In the genomic region with DNA sequence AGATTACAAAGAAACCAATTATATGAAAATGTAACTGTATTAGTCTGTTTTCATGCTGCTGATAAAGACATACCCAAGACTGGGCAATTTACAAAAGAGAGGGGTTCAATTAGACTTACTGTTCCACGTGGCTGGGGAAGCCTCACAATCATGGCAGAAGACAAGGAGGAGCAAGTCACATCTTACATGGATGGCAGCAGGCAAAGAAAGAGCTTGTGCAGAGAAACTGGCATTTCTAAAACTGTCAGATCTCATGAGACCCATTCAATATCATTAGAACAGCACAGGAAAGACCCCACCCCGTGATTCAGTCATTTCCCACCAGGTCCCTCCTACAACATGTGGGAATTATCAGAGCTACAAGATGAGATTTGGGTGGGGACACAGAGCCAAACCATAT, we compare ENCODE assay signal across 4 cellular contexts. TPM values are rescaled to one million over a fixed set of nuclear protein-coding genes. Genes with fewer than 3 reads are reported as not detected.
"Had no signal": no experiment of that assay in that cellular context is flagged by ENCODE, and none has a peak within 500 bp of the region (broad histone marks: within the 10 kb centered on the region; RNA-seq: fewer than 3 reads in every experiment).

No MANE protein-coding gene starts in this region.

RNA-seq across cellular contexts. Expression of gene MAS1, which starts 33.4 kb away (rescaled TPM):
- total RNA-seq: LHCN-M2, M059J, MCF 10A, NCI-H460 had no signal
